16 cellular contexts compared by ENCODE assay signal in genomic region chr1:79726911-79727310, GRCh38.
DNase-seq lines count a peak whose midpoint lies in the region; ATAC-seq and TF ChIP-seq lines count a peak whose summit lies in the region.
"Had no signal": no experiment of that assay in that cellular context is flagged by ENCODE, and none has a peak within 500 bp of the region (broad histone marks: within the 10 kb centered on the region; RNA-seq: fewer than 3 reads in every experiment).

No MANE protein-coding gene starts in this region.

- no peaks in the 10 kb centered on the region for H3K9me3 ChIP-seq in ascending aorta
- no peaks in the 10 kb centered on the region for H3K9me3 ChIP-seq in sigmoid colon
- H3K9me3 ChIP-seq in heart right ventricle = peaks cover 0 to 4% (median 0%) of the 10 kb centered on the region in 11 donors
- H3K9me3 ChIP-seq: MG63 had no signal

- WGBS in sigmoid colon, 2 donors = 66 to 73% methylated on average over 2 of the region's 2 CpGs
- 64 to 69% methylated on average over 2 of the region's 2 CpGs for WGBS in heart right ventricle, 2 donors

- H3K4me3 ChIP-seq in ascending aorta (peak overlapping the region in 1 of 2 donors; percentile 37), sigmoid colon (no peak overlapping the region), heart right ventricle (no peak overlapping the region)
- H3K4me3 ChIP-seq: MG63 had no signal

- TF ChIP-seq CTCF in ascending aorta (IDR thresholded peaks at IDR 0.05) (no peak), sigmoid colon (IDR thresholded peaks at IDR 0.05) (no peak), heart right ventricle (IDR thresholded peaks at IDR 0.05) (no peak)

- no peak for ATAC-seq in heart right ventricle
- ATAC-seq: Panc1 had no signal

- intact Hi-C loops in ascending aorta (cut with DNase I) = no loop called here
- intact Hi-C loops in sigmoid colon (cut with DNase I) = no loop called here
- intact Hi-C loops in heart right ventricle (cut with DNase I) = no loop called here

- H3K4me1 ChIP-seq in ascending aorta = no peaks in the 10 kb centered on the region
- H3K4me1 ChIP-seq in sigmoid colon = no peaks in the 10 kb centered on the region
- H3K4me1 ChIP-seq in heart right ventricle = no peaks in the 10 kb centered on the region

- no peak for TF ChIP-seq EP300 in sigmoid colon (IDR thresholded peaks at IDR 0.05)

- H3K27ac ChIP-seq in ascending aorta = peak overlapping the region; percentile 67 to 71
- peak overlapping the region in 3 of 4 donors; percentile 23 to 65 (median 33) for H3K27ac ChIP-seq in sigmoid colon
- no peak overlapping the region for H3K27ac ChIP-seq in heart right ventricle

- no peak for TF ChIP-seq POLR2A in sigmoid colon (IDR thresholded peaks at IDR 0.05)

- DNase-seq in ascending aorta (ENCODE audit: low spot score in 2 of 2) = no peak
- DNase-seq in fibroblast of the conjunctiva (ENCODE audit: low read depth) = peak; percentile 33
- no peak for DNase-seq in sigmoid colon
- DNase-seq in KG1 (lab: John Stamatoyannopoulos, UW) = no peak
- no peak for DNase-seq in midbrain (lab: John Stamatoyannopoulos, UW)
- no peak for DNase-seq in anterior cingulate cortex (lab: John Stamatoyannopoulos, UW)
- no peak for DNase-seq in heart right ventricle
- DNase-seq: CD4-positive, CD25-positive, alpha-beta regulatory T cell; DMS79; MG63; NCI-H1417 treated with DMSO at 0.1 percent for 48 hours; NCI-H187; NCI-H2107; NCI-H748 treated with DMSO at 0.1 percent for 48 hours; SIG-M5 had no signal

- no peaks in the 10 kb centered on the region for H3K27me3 ChIP-seq in ascending aorta
- no peaks in the 10 kb centered on the region for H3K27me3 ChIP-seq in sigmoid colon
- no peaks in the 10 kb centered on the region for H3K27me3 ChIP-seq in heart right ventricle
- H3K27me3 ChIP-seq: MG63 had no signal

- H3K36me3 ChIP-seq in ascending aorta (no peaks in the 10 kb centered on the region), sigmoid colon (no peaks in the 10 kb centered on the region), heart right ventricle (no peaks in the 10 kb centered on the region)
- H3K36me3 ChIP-seq: MG63 had no signal

Comparison
In these comparisons a context has a peak if more than half of its experiments do, and no peak if none do; other contexts are left out.
1. H3K27ac ChIP-seq: peak in ascending aorta (2 of 2) and sigmoid colon (3 of 4); none in heart right ventricle (0 of 10).